Comparison of ENCODE assay signal across 8 cellular contexts in genomic region chr13:95677564-95678386, GRCh38. TPM values are rescaled to one million over a fixed set of nuclear protein-coding genes. Genes with fewer than 3 reads are reported as not detected.
DNase-seq lines count a peak whose midpoint lies in the region; ATAC-seq and TF ChIP-seq lines count a peak whose summit lies in the region.

No MANE protein-coding gene starts in this region.

- peaks cover 54% of the 10 kb centered on the region for H3K79me2 ChIP-seq in HCT116 (ENCODE audit: insufficient read depth, low read length)

- intact Hi-C loops in HCT116 (cut with micrococcal nuclease): no loop called here

- BruUV-seq in HCT116 (replicated peaks; lab: Mats Ljungman, UMichigan): TSS peak; percentile 55

- no peaks in the 10 kb centered on the region for H3K9me2 ChIP-seq in HCT116 (ENCODE audit: insufficient read depth)

- H3K9me3 Mint-ChIP-seq in T-helper 2 cell treated with Interferon-gamma antibody and Interleukin-4, amounts not matched to agents 5 μg/mL and 100 μg/mL, for 36 hours: peaks cover 5% of the 10 kb centered on the region

- peak overlapping the region; percentile 91 for H3K4me3 Mint-ChIP-seq in T-helper 2 cell treated with Interferon-gamma antibody and Interleukin-4, amounts not matched to agents 5 μg/mL and 100 μg/mL, for 36 hours

- H4K20me1 ChIP-seq in HCT116 (ENCODE audit: insufficient read depth): no peaks in the 10 kb centered on the region; the same call in 1 of the 2 replicates

- H3K27me3 Mint-ChIP-seq in T-helper 2 cell treated with Interferon-gamma antibody and Interleukin-4, amounts not matched to agents 5 μg/mL and 100 μg/mL, for 36 hours (ENCODE audit: low read depth): peaks cover 2% of the 10 kb centered on the region

- H2AFZ ChIP-seq in HCT116 (ENCODE audit: low read depth, low read length, poor library complexity, severe bottlenecking) (no peak overlapping the region), neuron (ENCODE audit: low read depth, low read length) (peak overlapping the region; percentile 74)

- H3K36me3 ChIP-seq in HCT116 (ENCODE audit: control insufficient read depth in 1 of 2, insufficient read depth in 2 of 2, low read length in 2 of 2): no peaks in the 10 kb centered on the region
- no peaks in the 10 kb centered on the region for H3K36me3 ChIP-seq in neuron (ENCODE audit: insufficient read depth, low read length)

- peak overlapping the region; percentile 70 for H3K27ac ChIP-seq in HCT116 (ENCODE audit: low read depth, low read length)

- peaks cover 35% of the 10 kb centered on the region for H3K4me1 Mint-ChIP-seq in T-helper 2 cell treated with Interferon-gamma antibody and Interleukin-4, amounts not matched to agents 5 μg/mL and 100 μg/mL, for 36 hours (ENCODE audit: low read depth)

- no peak for TF ChIP-seq CTCF in HCT116 (IDR thresholded peaks at IDR 0.05 in 2 of 3, conservative IDR thresholded peaks at IDR 0.05 in 1 of 3; ENCODE audit: borderline replicate concordance in 1 of 3, insufficient read depth in 1 of 3, low read depth in 2 of 3, low read length in 2 of 3)

- no peak for TF ChIP-seq POLR2A in HCT116 (IDR thresholded peaks at IDR 0.05; ENCODE audit: borderline replicate concordance, extremely low read depth, insufficient read depth, insufficient read length)

- CTCF ChIA-PET in HCT116 (lab: Charles Lee): no interaction called here

- H3K4me2 ChIP-seq in HCT116 (ENCODE audit: low read length): peak overlapping the region; percentile 79

- H3K27ac Mint-ChIP-seq in T-helper 2 cell treated with Interferon-gamma antibody and Interleukin-4, amounts not matched to agents 5 μg/mL and 100 μg/mL, for 36 hours: peak overlapping the region; percentile 83

- POLR2A ChIA-PET in HCT116 (lab: Charles Lee): interaction anchor here (0.9 kb wide), 1 partner anchor 376 kb away, joined by 4 read pairs; the partner anchor contains the start of gene UGGT2

- DNase-seq in CD1c-positive myeloid dendritic cell (ENCODE audit: extremely low spot score): peak; percentile 12
- no peak for DNase-seq in HCT116 (ENCODE audit: low read depth, low spot score)
- no peak for DNase-seq in T-helper 2 cell treated with Interferon-gamma antibody and Interleukin-4, amounts not matched to agents 5 μg/mL and 100 μg/mL, for 36 hours (ENCODE audit: low spot score)
- peak; percentile 12 for DNase-seq in fibroblast of gingiva (ENCODE audit: low read depth)
- no peak for DNase-seq in NCI-H2029 treated with DMSO at 0.1 percent for 48 hours (lab: John Stamatoyannopoulos, UW)
- no peak for DNase-seq in islet precursor cell
- no peak for DNase-seq in ureter (ENCODE audit: low spot score)

- ATAC-seq in HCT116: peak; percentile 6; the same call in 1 of the 2 replicates

- no peaks in the 10 kb centered on the region for H3K27me3 ChIP-seq in HCT116 (ENCODE audit: insufficient read depth, low read length)
- H3K27me3 ChIP-seq in neuron (ENCODE audit: insufficient read depth, low read length): no peaks in the 10 kb centered on the region

- peaks cover 34% of the 10 kb centered on the region for H3K36me3 Mint-ChIP-seq in T-helper 2 cell treated with Interferon-gamma antibody and Interleukin-4, amounts not matched to agents 5 μg/mL and 100 μg/mL, for 36 hours (ENCODE audit: low read depth)

- peak overlapping the region; percentile 81 for H3K9ac ChIP-seq in HCT116 (ENCODE audit: low read length)

- peaks cover 0 to 16% of the 10 kb centered on the region in 2 experiments; a peak in 2 of 4 replicates for H3K4me1 ChIP-seq in HCT116 (ENCODE audit: control insufficient read depth in 1 of 2, insufficient read depth in 2 of 2, low read length in 2 of 2)
- peaks cover 16% of the 10 kb centered on the region for H3K4me1 ChIP-seq in neuron (ENCODE audit: insufficient read depth, low read length)

- H3K4me3 ChIP-seq in HCT116 (replicated peaks in 1 of 2; ENCODE audit: low read depth in 1 of 2, low read length in 2 of 2) (peak overlapping the region; percentile 71 to 74), neuron (ENCODE audit: low read length) (peak overlapping the region; percentile 88)

- TF ChIP-seq RAD21 in HCT116 (IDR thresholded peaks at IDR 0.05; ENCODE audit: low read depth): no peak

- no peaks in the 10 kb centered on the region for H3K9me3 ChIP-seq in HCT116 (ENCODE audit: control insufficient read depth in 1 of 2, insufficient read depth in 1 of 2, low read depth in 1 of 2, low read length in 2 of 2)
- H3K9me3 ChIP-seq in neuron (ENCODE audit: low read length): no peaks in the 10 kb centered on the region

- RAD21 ChIA-PET in HCT116 (lab: Charles Lee; ENCODE audit: low non-redundant PET in 1 of 2, low total read pairs in 2 of 2, uncharacterized antibody in 2 of 2, unreplicated experiment in 2 of 2): no interaction called here

TF ChIP-seq in HCT116, 20 proteins besides CTCF, POLR2A, EP300 and RAD21:
- no peak for TF ChIP-seq ZBTB33 (IDR thresholded peaks at IDR 0.05; ENCODE audit: extremely low read depth, insufficient replicate concordance, low read length)
- TF ChIP-seq ZNF274 (IDR thresholded peaks at IDR 0.05; ENCODE audit: low read depth, low read length): no peak
- TF ChIP-seq ZFX (IDR thresholded peaks at IDR 0.05): no peak; the same call in 1 of the 2 replicates
- no peak for TF ChIP-seq SIN3A (IDR thresholded peaks at IDR 0.05; ENCODE audit: low read depth)
- no peak for TF ChIP-seq MAX (IDR thresholded peaks at IDR 0.05)
- no peak for TF ChIP-seq EZH2phosphoT487 (IDR thresholded peaks at IDR 0.05; ENCODE audit: borderline replicate concordance)
- no peak for TF ChIP-seq YY1 (IDR thresholded peaks at IDR 0.05; ENCODE audit: extremely low read depth, insufficient replicate concordance, low read depth, low read length)
- TF ChIP-seq SP1 (IDR thresholded peaks at IDR 0.05; ENCODE audit: low read depth): no peak
- TF ChIP-seq CEBPB (IDR thresholded peaks at IDR 0.05; ENCODE audit: low read depth): no peak

RNA-seq across cellular contexts. Expression of gene DNAJC3, which starts 0.8 kb away (rescaled TPM):
- 28.5 TPM for total RNA-seq in HCT116 (2021; ENCODE audit: unreplicated experiment)
- 8.0 and 8.1 TPM in 2 replicates for polyA plus RNA-seq in HCT116 (2012)
- 56.5 TPM for total RNA-seq in ureter

RNA-seq across cellular contexts. Expression of gene DZIP1, which starts 33.3 kb away (rescaled TPM):
- total RNA-seq in HCT116 (2021; ENCODE audit: unreplicated experiment) (0.17 TPM), ureter (17.2 TPM)
- 0.04 TPM in 1 of 2 replicates, not detected in the other for polyA plus RNA-seq in HCT116 (2012)

Comparison
In these comparisons a context has a peak if more than half of its experiments do, and no peak if none do; other contexts are left out.
1. DNase-seq: peak in CD1c-positive myeloid dendritic cell (single experiment) and fibroblast of gingiva (single experiment); none in HCT116 (single experiment), T-helper 2 cell treated with Interferon-gamma antibody and Interleukin-4, amounts not matched to agents 5 μg/mL and 100 μg/mL, for 36 hours (single experiment), NCI-H2029 treated with DMSO at 0.1 percent for 48 hours (single experiment), islet precursor cell (single experiment) and ureter (single experiment).
2. RNA of gene DZIP1, which starts 33.3 kb away (total RNA-seq): 17.2 TPM in ureter (single experiment); 0.17 TPM in HCT116 (single experiment); every median in the first group is over 10 times any median in the second.